ENCODE assay signal across 8 cellular contexts in genomic region chr10:104123397-104123796, GRCh38. TPM values are rescaled to one million over a fixed set of nuclear protein-coding genes. Genes with fewer than 3 reads are reported as not detected.
DNase-seq lines count a peak whose midpoint lies in the region; ATAC-seq and TF ChIP-seq lines count a peak whose summit lies in the region.
"Had no signal": no experiment of that assay in that cellular context is flagged by ENCODE, and none has a peak within 500 bp of the region (broad histone marks: within the 10 kb centered on the region; RNA-seq: fewer than 3 reads in every experiment).

No MANE protein-coding gene starts in this region.

- in situ Hi-C loops in G401 (cut with HindIII; ENCODE audit: low sequenced_read_pairs) (no loop called here), brain microvascular endothelial cell (cut with HindIII; ENCODE audit: low pct_ligation_motif_present, low sequenced_read_pairs) (no loop called here)

- H3K36me3 Mint-ChIP-seq in natural killer cell treated with Interleukin-12 subunit alpha and Interleukin-12 subunit beta and Interleukin-15 and Interleukin-18, amount 100 ng/mL, for 72 hours: no peaks in the 10 kb centered on the region

- ATAC-seq in natural killer cell treated with Interleukin-12 subunit alpha and Interleukin-12 subunit beta and Interleukin-15 and Interleukin-18, amount 100 ng/mL, for 72 hours: no peak
- no peak for ATAC-seq in HG02571 (IDR thresholded peaks at IDR 0.05; ENCODE audit: unreplicated experiment)

- H3K4me3 ChIP-seq in brain microvascular endothelial cell (ENCODE audit: low read depth, low read length): no peak overlapping the region

- peak overlapping the region; percentile 84 for H3K4me3 Mint-ChIP-seq in natural killer cell treated with Interleukin-12 subunit alpha and Interleukin-12 subunit beta and Interleukin-15 and Interleukin-18, amount 100 ng/mL, for 72 hours

- no peaks in the 10 kb centered on the region for H3K9me3 Mint-ChIP-seq in natural killer cell treated with Interleukin-12 subunit alpha and Interleukin-12 subunit beta and Interleukin-15 and Interleukin-18, amount 100 ng/mL, for 72 hours

- H3K27ac Mint-ChIP-seq in natural killer cell treated with Interleukin-12 subunit alpha and Interleukin-12 subunit beta and Interleukin-15 and Interleukin-18, amount 100 ng/mL, for 72 hours: peak overlapping the region in 1 of 2 donors; percentile 29

- no peak overlapping the region for H3K27ac ChIP-seq in brain microvascular endothelial cell

- peaks cover 26 to 30% of the 10 kb centered on the region in 2 donors for H3K4me1 Mint-ChIP-seq in natural killer cell treated with Interleukin-12 subunit alpha and Interleukin-12 subunit beta and Interleukin-15 and Interleukin-18, amount 100 ng/mL, for 72 hours (ENCODE audit: low read depth in 2 of 2)

- H3K27me3 Mint-ChIP-seq in natural killer cell treated with Interleukin-12 subunit alpha and Interleukin-12 subunit beta and Interleukin-15 and Interleukin-18, amount 100 ng/mL, for 72 hours: no peaks in the 10 kb centered on the region

- peak; percentile 33 for TF ChIP-seq CTCF in brain microvascular endothelial cell (IDR thresholded peaks at IDR 0.05; ENCODE audit: low read depth, low read length, missing control alignments)

- H3K36me3 ChIP-seq in brain microvascular endothelial cell (replicated peaks): no peaks in the 10 kb centered on the region

- H3K27me3 ChIP-seq in brain microvascular endothelial cell (replicated peaks): no peaks in the 10 kb centered on the region

- DNase-seq in G401 (ENCODE audit: low spot score) (peak; percentile 45), KG1 (lab: John Stamatoyannopoulos, UW) (peak; percentile 7), brain microvascular endothelial cell (no peak), NCI-H187 (lab: John Stamatoyannopoulos, UW) (no peak), SW480 (ENCODE audit: low spot score) (no peak)
- DNase-seq in natural killer cell treated with Interleukin-12 subunit alpha and Interleukin-12 subunit beta and Interleukin-15 and Interleukin-18, amount 100 ng/mL, for 72 hours (ENCODE audit: low spot score): no peak
- DNase-seq: Right ventricle myocardium superior had no signal

RNA-seq across cellular contexts. Expression of gene SFR1, which starts 1.4 kb away (rescaled TPM):
- 16.6 and 17.7 TPM in 2 replicates for total RNA-seq in G401 (2014; rRNA removed; shearing (Covaris generic))
- total RNA-seq in natural killer cell treated with Interleukin-12 subunit alpha and Interleukin-12 subunit beta and Interleukin-15 and Interleukin-18, amount 100 ng/mL, for 72 hours: 10 to 100 TPM; 12.1 to 12.5 TPM

RNA-seq across cellular contexts. Expression of gene COL17A1, which starts 37.7 kb away (rescaled TPM):
- total RNA-seq in G401 (2014; rRNA removed; shearing (Covaris generic)): 0.03 and 0.06 TPM in 2 replicates
- total RNA-seq in natural killer cell treated with Interleukin-12 subunit alpha and Interleukin-12 subunit beta and Interleukin-15 and Interleukin-18, amount 100 ng/mL, for 72 hours: not detected
- total RNA-seq: Right ventricle myocardium superior had no signal

Comparison
In these comparisons a context has a peak if more than half of its experiments do, and no peak if none do; other contexts are left out.
1. DNase-seq: peak in G401 (single experiment) and KG1 (single experiment); none in brain microvascular endothelial cell (single experiment), natural killer cell treated with Interleukin-12 subunit alpha and Interleukin-12 subunit beta and Interleukin-15 and Interleukin-18, amount 100 ng/mL, for 72 hours (single experiment), NCI-H187 (0 of 2) and SW480 (single experiment).